36 cellular contexts compared by ENCODE assay signal in genomic region chr4:183897193-183897592, GRCh38. TPM values are rescaled to one million over a fixed set of nuclear protein-coding genes. Genes with fewer than 3 reads are reported as not detected.
"Had no signal": no experiment of that assay in that cellular context is flagged by ENCODE, and none has a peak within 500 bp of the region (broad histone marks: within the 10 kb centered on the region; RNA-seq: fewer than 3 reads in every experiment).

No MANE protein-coding gene starts in this region.

- H3K27me3 ChIP-seq: adrenal gland, body of pancreas, esophagus muscularis mucosa, gastrocnemius medialis, heart left ventricle had no signal

- ATAC-seq: activated CD4-positive, alpha-beta T cell treated with anti-CD3 and anti-CD28 coated beads for 36 hours; activated CD8-positive, alpha-beta memory T cell treated with anti-CD3 and anti-CD28 coated beads, Interleukin-2, amount 10 ng/mL, durations not matched to agents 7 days and 5 days; activated CD8-positive, alpha-beta T cell treated with anti-CD3 and anti-CD28 coated beads, Interleukin-2, amount 10 ng/mL, durations not matched to agents 7 days and 5 days; activated naive CD8-positive, alpha-beta T cell treated with anti-CD3 and anti-CD28 coated beads, Interleukin-2, amount 50 U/mL, for 24 hours; body of pancreas; effector memory CD8-positive, alpha-beta T cell; foreskin keratinocyte; gastrocnemius medialis; heart left ventricle had no signal

- H3K27me3 Mint-ChIP-seq: activated CD4-positive, alpha-beta memory T cell treated with anti-CD3 and anti-CD28 coated beads for 36 hours had no signal

- H3K4me1 Mint-ChIP-seq: activated CD4-positive, alpha-beta T cell treated with anti-CD3 and anti-CD28 coated beads for 36 hours; activated CD4-positive, alpha-beta T cell treated with anti-CD3 and anti-CD28 coated beads, Interleukin-2, amount 10 ng/mL, durations not matched to agents 24 days and 14 days; activated CD8-positive, alpha-beta memory T cell treated with anti-CD3 and anti-CD28 coated beads, Interleukin-2, amount 10 ng/mL, durations not matched to agents 7 days and 5 days; activated naive CD4-positive, alpha-beta T cell treated with anti-CD3 and anti-CD28 coated beads, Interleukin-2, amount 50 U/mL, for 24 hours; activated naive CD8-positive, alpha-beta T cell treated with anti-CD3 and anti-CD28 coated beads for 36 hours; activated naive CD8-positive, alpha-beta T cell treated with anti-CD3 and anti-CD28 coated beads, Interleukin-2, amount 50 U/mL, for 24 hours had no signal

- FAIRE-seq: colon had no signal

- H3K4me3 ChIP-seq: adrenal gland, body of pancreas, esophagus muscularis mucosa, gastrocnemius medialis, heart left ventricle had no signal

- H3K36me3 Mint-ChIP-seq: activated CD4-positive, alpha-beta memory T cell treated with anti-CD3 and anti-CD28 coated beads for 36 hours; activated CD8-positive, alpha-beta memory T cell treated with anti-CD3 and anti-CD28 coated beads, Interleukin-2, amount 10 ng/mL, durations not matched to agents 7 days and 5 days; activated naive CD4-positive, alpha-beta T cell treated with anti-CD3 and anti-CD28 coated beads, Interleukin-2, amount 50 U/mL, for 24 hours; activated naive CD8-positive, alpha-beta T cell treated with anti-CD3 and anti-CD28 coated beads for 36 hours had no signal

- H3K4me1 ChIP-seq: adrenal gland, body of pancreas, esophagus muscularis mucosa, foreskin keratinocyte, gastrocnemius medialis, heart left ventricle had no signal

- H3K9me3 Mint-ChIP-seq: activated CD4-positive, alpha-beta T cell treated with anti-CD3 and anti-CD28 coated beads, Interleukin-2, amount 10 ng/mL, durations not matched to agents 24 days and 14 days; activated naive CD4-positive, alpha-beta T cell treated with anti-CD3 and anti-CD28 coated beads, Interleukin-2, amount 50 U/mL, for 24 hours; activated T-helper 1 cell treated with anti-CD3 and anti-CD28 coated beads, Interleukin-12 subunit alpha, Interleukin-12 subunit beta, Interleukin-2, Interleukin-4 antibody, amounts not matched to agents 30 ng/mL and 10 ng/mL and 1 ng/mL, durations not matched to agents 14 hours and 24 hours and 36 hours; activated T-helper 2 cell treated with anti-CD3 and anti-CD28 coated beads, Interferon-gamma antibody, Interleukin-2, Interleukin-4, amounts not matched to agents 10 μg/mL and 5 μg/mL and 100 μg/mL, durations not matched to agents 14 hours and 24 hours and 36 hours; T-helper 2 cell treated with Interferon-gamma antibody and Interleukin-4, amounts not matched to agents 5 μg/mL and 100 μg/mL, for 36 hours had no signal

- H3K27ac Mint-ChIP-seq: activated CD4-positive, alpha-beta memory T cell treated with anti-CD3 and anti-CD28 coated beads for 36 hours; activated CD4-positive, alpha-beta T cell treated with anti-CD3 and anti-CD28 coated beads for 36 hours; activated CD4-positive, alpha-beta T cell treated with anti-CD3 and anti-CD28 coated beads, Interleukin-2, amount 10 ng/mL, durations not matched to agents 24 days and 14 days; activated CD8-positive, alpha-beta memory T cell treated with anti-CD3 and anti-CD28 coated beads, Interleukin-2, amount 10 ng/mL, durations not matched to agents 7 days and 5 days; activated CD8-positive, alpha-beta T cell treated with anti-CD3 and anti-CD28 coated beads, Interleukin-2, amount 10 ng/mL, durations not matched to agents 7 days and 5 days; activated naive CD4-positive, alpha-beta T cell treated with anti-CD3 and anti-CD28 coated beads for 36 hours; activated naive CD4-positive, alpha-beta T cell treated with anti-CD3 and anti-CD28 coated beads, Interleukin-2, amount 50 U/mL, for 24 hours; activated naive CD8-positive, alpha-beta T cell treated with anti-CD3 and anti-CD28 coated beads for 36 hours; activated naive CD8-positive, alpha-beta T cell treated with anti-CD3 and anti-CD28 coated beads, Interleukin-2, amount 50 U/mL, for 24 hours; activated T-helper 1 cell treated with anti-CD3 and anti-CD28 coated beads, Interleukin-12 subunit alpha, Interleukin-12 subunit beta, Interleukin-2, Interleukin-4 antibody, amounts not matched to agents 30 ng/mL and 10 ng/mL and 1 ng/mL, durations not matched to agents 14 hours and 24 hours and 36 hours; activated T-helper 2 cell treated with anti-CD3 and anti-CD28 coated beads, Interferon-gamma antibody, Interleukin-2, Interleukin-4, amounts not matched to agents 10 μg/mL and 5 μg/mL and 100 μg/mL, durations not matched to agents 14 hours and 24 hours and 36 hours; effector memory CD8-positive, alpha-beta T cell; T-helper 2 cell treated with Interferon-gamma antibody and Interleukin-4, amounts not matched to agents 5 μg/mL and 100 μg/mL, for 36 hours had no signal

- H3K4me3 Mint-ChIP-seq: activated CD4-positive, alpha-beta memory T cell treated with anti-CD3 and anti-CD28 coated beads for 36 hours; activated CD4-positive, alpha-beta T cell treated with anti-CD3 and anti-CD28 coated beads for 36 hours; activated CD4-positive, alpha-beta T cell treated with anti-CD3 and anti-CD28 coated beads, Interleukin-2, amount 10 ng/mL, durations not matched to agents 24 days and 14 days; activated CD8-positive, alpha-beta memory T cell treated with anti-CD3 and anti-CD28 coated beads, Interleukin-2, amount 10 ng/mL, durations not matched to agents 7 days and 5 days; activated CD8-positive, alpha-beta T cell treated with anti-CD3 and anti-CD28 coated beads, Interleukin-2, amount 10 ng/mL, durations not matched to agents 7 days and 5 days; activated naive CD4-positive, alpha-beta T cell treated with anti-CD3 and anti-CD28 coated beads for 36 hours; activated naive CD4-positive, alpha-beta T cell treated with anti-CD3 and anti-CD28 coated beads, Interleukin-2, amount 50 U/mL, for 24 hours; activated naive CD8-positive, alpha-beta T cell treated with anti-CD3 and anti-CD28 coated beads for 36 hours; activated naive CD8-positive, alpha-beta T cell treated with anti-CD3 and anti-CD28 coated beads, Interleukin-2, amount 50 U/mL, for 24 hours; activated T-helper 1 cell treated with anti-CD3 and anti-CD28 coated beads, Interleukin-12 subunit alpha, Interleukin-12 subunit beta, Interleukin-2, Interleukin-4 antibody, amounts not matched to agents 30 ng/mL and 10 ng/mL and 1 ng/mL, durations not matched to agents 14 hours and 24 hours and 36 hours; effector memory CD8-positive, alpha-beta T cell; T-helper 2 cell treated with Interferon-gamma antibody and Interleukin-4, amounts not matched to agents 5 μg/mL and 100 μg/mL, for 36 hours had no signal

- H3K9me3 ChIP-seq: adrenal gland, body of pancreas, gastrocnemius medialis had no signal

- H3K36me3 ChIP-seq: adrenal gland, esophagus muscularis mucosa, gastrocnemius medialis, heart left ventricle had no signal

- H3K27ac ChIP-seq: adrenal gland, body of pancreas, esophagus muscularis mucosa, foreskin keratinocyte, gastrocnemius medialis, heart left ventricle had no signal

- DNase-seq: activated CD4-positive, alpha-beta memory T cell treated with anti-CD3 and anti-CD28 coated beads for 36 hours; activated CD4-positive, alpha-beta T cell treated with anti-CD3 and anti-CD28 coated beads for 36 hours; activated CD4-positive, alpha-beta T cell treated with anti-CD3 and anti-CD28 coated beads, Interleukin-2, amount 10 ng/mL, durations not matched to agents 24 days and 14 days; activated CD4-positive, CD25-positive, alpha-beta regulatory T cell; activated CD4-positive, CD25-positive, alpha-beta regulatory T cell treated with anti-CD3 and anti-CD28 coated beads, Interleukin-2, amount 50 U/mL, for 72 hours; activated CD8-positive, alpha-beta memory T cell treated with anti-CD3 and anti-CD28 coated beads, Interleukin-2, amount 10 ng/mL, durations not matched to agents 7 days and 5 days; activated CD8-positive, alpha-beta memory T cell treated with anti-CD3 and anti-CD28 coated beads, Interleukin-2, amount 50 U/mL, for 4 hours; activated CD8-positive, alpha-beta T cell treated with anti-CD3 and anti-CD28 coated beads, Interleukin-2, amount 10 ng/mL, durations not matched to agents 7 days and 5 days; activated effector memory CD4-positive, alpha-beta T cell treated with anti-CD3 and anti-CD28 coated beads, Interleukin-2, amount 50 U/mL, for 16 hours; activated naive CD4-positive, alpha-beta T cell treated with anti-CD3 and anti-CD28 coated beads for 36 hours; activated naive CD8-positive, alpha-beta T cell treated with anti-CD3 and anti-CD28 coated beads for 36 hours; activated naive CD8-positive, alpha-beta T cell treated with anti-CD3 and anti-CD28 coated beads, Interleukin-2, amount 50 U/mL, for 24 hours; activated T-cell treated with anti-CD3 and anti-CD28 coated beads, Interleukin-2, amount 50 U/mL, for 1 hour; activated T-cell treated with anti-CD3 and anti-CD28 coated beads, Interleukin-2, amount 50 U/mL, for 48 hours; adrenal gland; amygdala; aorta; body of pancreas; caudate nucleus; cortex of kidney; dermis blood vessel endothelial cell; effector CD4-positive, alpha-beta T cell; effector memory CD8-positive, alpha-beta T cell; erythroblast; foreskin keratinocyte; gastrocnemius medialis; glutamatergic neuron; heart left ventricle; T1000 had no signal

RNA-seq across cellular contexts. Expression of gene STOX2, which starts 7.9 kb away (rescaled TPM):
- total RNA-seq: activated CD4-positive, alpha-beta memory T cell treated with anti-CD3 and anti-CD28 coated beads for 36 hours; activated CD4-positive, alpha-beta T cell treated with anti-CD3 and anti-CD28 coated beads for 36 hours; activated CD4-positive, alpha-beta T cell treated with anti-CD3 and anti-CD28 coated beads, Interleukin-2, amount 10 ng/mL, durations not matched to agents 24 days and 14 days; activated CD8-positive, alpha-beta memory T cell treated with anti-CD3 and anti-CD28 coated beads for 36 hours; activated CD8-positive, alpha-beta memory T cell treated with anti-CD3 and anti-CD28 coated beads, Interleukin-2, amount 10 ng/mL, durations not matched to agents 7 days and 5 days; activated CD8-positive, alpha-beta T cell treated with anti-CD3 and anti-CD28 coated beads, Interleukin-2, amount 10 ng/mL, durations not matched to agents 7 days and 5 days; activated naive CD4-positive, alpha-beta T cell treated with anti-CD3 and anti-CD28 coated beads for 36 hours; activated naive CD8-positive, alpha-beta T cell treated with anti-CD3 and anti-CD28 coated beads for 36 hours; activated T-helper 1 cell treated with anti-CD3 and anti-CD28 coated beads, Interleukin-12 subunit alpha, Interleukin-12 subunit beta, Interleukin-2, Interleukin-4 antibody, amounts not matched to agents 30 ng/mL and 10 ng/mL and 1 ng/mL, durations not matched to agents 14 hours and 24 hours and 36 hours; activated T-helper 2 cell treated with anti-CD3 and anti-CD28 coated beads, Interferon-gamma antibody, Interleukin-2, Interleukin-4, amounts not matched to agents 10 μg/mL and 5 μg/mL and 100 μg/mL, durations not matched to agents 14 hours and 24 hours and 36 hours had no signal
